ENCODE assay signal across 24 cellular contexts in the genomic region with DNA sequence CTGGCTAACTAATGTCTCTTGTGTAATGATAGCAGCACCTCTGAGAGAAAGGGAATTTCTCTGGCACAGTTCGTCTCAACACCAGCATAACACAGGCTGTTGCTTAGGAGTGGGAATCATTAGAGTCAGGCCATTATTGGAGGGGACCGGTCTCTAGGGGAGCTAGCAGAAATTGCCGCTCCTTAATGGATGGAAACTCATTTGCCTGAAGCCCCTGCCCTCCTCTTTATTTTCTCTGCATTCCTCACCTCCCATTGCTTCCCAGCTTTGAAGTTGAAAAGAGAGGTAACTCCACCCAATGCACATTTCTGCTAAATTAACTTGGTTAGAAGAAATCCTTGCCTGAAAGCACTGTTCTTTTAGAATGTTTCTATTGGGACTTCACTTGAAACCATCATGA. TPM values are rescaled to one million over a fixed set of nuclear protein-coding genes. Genes with fewer than 3 reads are reported as not detected.
A peak's percentile ranks its signal among the peaks of the same experiment; 100 is the strongest.
DNase-seq lines count a peak whose midpoint lies in the region; ATAC-seq, FAIRE-seq and TF ChIP-seq lines count a peak whose summit lies in the region.
"Had no signal": no experiment of that assay in that cellular context is flagged by ENCODE, and none has a peak within 500 bp of the region (broad histone marks: within the 10 kb centered on the region; RNA-seq: fewer than 3 reads in every experiment).

No MANE protein-coding gene starts in this region.

- H3K4me1 ChIP-seq in HUES48 (ENCODE audit: control insufficient read depth, insufficient read depth, low read length) (peaks cover 41% of the 10 kb centered on the region), RWPE2 (ENCODE audit: insufficient read depth, poor library complexity, severe bottlenecking) (peaks cover 39% of the 10 kb centered on the region), endodermal cell (ENCODE audit: control insufficient read depth, insufficient read depth, low read length) (peaks cover 7% of the 10 kb centered on the region), neural progenitor cell (peaks cover 61% of the 10 kb centered on the region), sigmoid colon (no peaks in the 10 kb centered on the region)

- H3K9ac ChIP-seq in HUES48 (ENCODE audit: low read depth, low read length): no peak overlapping the region
- no peak overlapping the region for H3K9ac ChIP-seq in endodermal cell (ENCODE audit: extremely low read depth, low read length, poor library complexity, severe bottlenecking)
- H3K9ac ChIP-seq in neural progenitor cell: no peak overlapping the region
- H3K9ac ChIP-seq: SK-N-SH had no signal

- FAIRE-seq in HTR-8/SVneo (lab: Jason Lieb, UNC): no peak
- FAIRE-seq: D721Med, H54 had no signal

- peaks cover 5% of the 10 kb centered on the region; the same call in 1 of the 2 replicates for H3K36me3 ChIP-seq in HUES48 (ENCODE audit: control insufficient read depth, insufficient read depth, low read length)
- peaks cover 5% of the 10 kb centered on the region; the same call in 1 of the 2 replicates for H3K36me3 ChIP-seq in RWPE2 (ENCODE audit: low read depth)
- H3K36me3 ChIP-seq in endodermal cell (ENCODE audit: control insufficient read depth, insufficient read depth, low read length): peaks cover 37% of the 10 kb centered on the region
- no peaks in the 10 kb centered on the region for H3K36me3 ChIP-seq in neural progenitor cell
- H3K36me3 ChIP-seq in sigmoid colon: no peaks in the 10 kb centered on the region

- no peak for TF ChIP-seq POLR2A in sigmoid colon (IDR thresholded peaks at IDR 0.05)

- H3K27ac ChIP-seq in HUES48 (ENCODE audit: low read depth, low read length) (peak overlapping the region; percentile 43), RWPE2 (ENCODE audit: poor library complexity, severe bottlenecking) (peak overlapping the region; percentile 93), endodermal cell (ENCODE audit: low read depth, low read length) (peak overlapping the region; percentile 73), neural progenitor cell (peak overlapping the region; percentile 72), sigmoid colon (no peak overlapping the region)

- DNase-seq in RWPE2 (ENCODE audit: low spot score): no peak
- no peak for DNase-seq in endodermal cell
- DNase-seq in neural progenitor cell (ENCODE audit: low spot score): peak; percentile 59
- DNase-seq in sigmoid colon: no peak
- no peak for DNase-seq in HTR-8/SVneo (ENCODE audit: insufficient read length, low spot score)
- DNase-seq: C1 segment of cervical spinal cord; CD8-positive, alpha-beta memory T cell; HFFc6; MM.1S; NCI-H1092 treated with DMSO at 0.1 percent for 48 hours; NCI-H146; NCI-H2029 treated with DMSO at 0.1 percent for 48 hours; NCI-H2171; NCI-H446; NCI-H526 treated with DMSO at 0.1 percent for 48 hours; SHP77; SK-N-SH had no signal

- no peak overlapping the region for H2AFZ ChIP-seq in neural progenitor cell (replicated peaks)

- no peaks in the 10 kb centered on the region for H3K27me3 ChIP-seq in HUES48 (ENCODE audit: control insufficient read depth, insufficient read depth, low read length)
- no peaks in the 10 kb centered on the region for H3K27me3 ChIP-seq in RWPE2 (ENCODE audit: insufficient read depth, poor library complexity, severe bottlenecking)
- H3K27me3 ChIP-seq in endodermal cell (ENCODE audit: control insufficient read depth, insufficient read depth, low read length, poor library complexity, severe bottlenecking): no peaks in the 10 kb centered on the region
- H3K27me3 ChIP-seq in neural progenitor cell: no peaks in the 10 kb centered on the region
- H3K27me3 ChIP-seq in sigmoid colon: no peaks in the 10 kb centered on the region

- TF ChIP-seq CTCF in RWPE2 (IDR thresholded peaks at IDR 0.05; ENCODE audit: poor library complexity, severe bottlenecking): no peak
- no peak for TF ChIP-seq CTCF in endodermal cell (conservative IDR thresholded peaks at IDR 0.05)
- peak; percentile 6 for TF ChIP-seq CTCF in neural progenitor cell (IDR thresholded peaks at IDR 0.05)
- TF ChIP-seq CTCF in sigmoid colon (IDR thresholded peaks at IDR 0.05): no peak

- peaks cover 80% of the 10 kb centered on the region for H4K20me1 ChIP-seq in neural progenitor cell (ENCODE audit: low read depth)

- peaks cover 13% of the 10 kb centered on the region for H3K36me3 Mint-ChIP-seq in endodermal cell (ENCODE audit: low read depth)
- peaks cover 13% of the 10 kb centered on the region for H3K36me3 Mint-ChIP-seq in neural progenitor cell

- H3K79me2 ChIP-seq in neural progenitor cell (ENCODE audit: low read depth): peaks cover 44% of the 10 kb centered on the region

- H3K4me1 Mint-ChIP-seq in endodermal cell (peaks cover 16% of the 10 kb centered on the region), neural progenitor cell (peaks cover 82% of the 10 kb centered on the region)

- ATAC-seq in RWPE2 (ENCODE audit: low read depth) (no peak), HG02798 (IDR thresholded peaks at IDR 0.05; ENCODE audit: poor library complexity, unreplicated experiment) (no peak), GM19452 (IDR thresholded peaks at IDR 0.05; ENCODE audit: unreplicated experiment) (no peak)

- no peak overlapping the region for H3K4me3 Mint-ChIP-seq in endodermal cell
- H3K4me3 Mint-ChIP-seq in neural progenitor cell: peak overlapping the region; percentile 33
- H3K4me3 Mint-ChIP-seq: CD8-positive, alpha-beta memory T cell; HFFc6; IgD-negative memory B cell had no signal

- peaks cover 42% of the 10 kb centered on the region for H3F3A ChIP-seq in neural progenitor cell (ENCODE audit: low read depth)

- H3K4me3 ChIP-seq in HUES48 (ENCODE audit: low read depth, low read length) (no peak overlapping the region), RWPE2 (ENCODE audit: severe bottlenecking) (no peak overlapping the region), endodermal cell (ENCODE audit: low read length) (no peak overlapping the region), neural progenitor cell (peak overlapping the region; percentile 19), sigmoid colon (no peak overlapping the region)

- H3K9me3 ChIP-seq in HUES48 (ENCODE audit: control insufficient read depth, insufficient read depth, low read length): no peaks in the 10 kb centered on the region
- no peaks in the 10 kb centered on the region for H3K9me3 ChIP-seq in RWPE2 (ENCODE audit: severe bottlenecking)
- no peaks in the 10 kb centered on the region for H3K9me3 ChIP-seq in endodermal cell (ENCODE audit: control insufficient read depth, low read length)
- no peaks in the 10 kb centered on the region for H3K9me3 ChIP-seq in neural progenitor cell (ENCODE audit: low read depth)
- H3K9me3 ChIP-seq in sigmoid colon: no peaks in the 10 kb centered on the region
- H3K9me3 ChIP-seq: SK-N-SH had no signal

- TF ChIP-seq EP300 in sigmoid colon (IDR thresholded peaks at IDR 0.05): no peak

- no peaks in the 10 kb centered on the region for H3K9me3 Mint-ChIP-seq in endodermal cell
- H3K9me3 Mint-ChIP-seq in neural progenitor cell: no peaks in the 10 kb centered on the region
- H3K9me3 Mint-ChIP-seq: CD8-positive, alpha-beta memory T cell; HFFc6; IgD-negative memory B cell had no signal

- peak overlapping the region; percentile 72 for H3K4me2 ChIP-seq in neural progenitor cell
- H3K4me2 ChIP-seq: SK-N-SH had no signal

- WGBS in endodermal cell (ENCODE audit: insufficient coverage in 1 of 2, insufficient read length in 1 of 2), 2 experiments: 31 to 67% methylated on average over 2 to 3 of the region's 3 CpGs
- WGBS in sigmoid colon, 2 donors: 91 to 98% methylated on average over 3 of the region's 3 CpGs

- H3K27ac Mint-ChIP-seq in endodermal cell (no peak overlapping the region), neural progenitor cell (peak overlapping the region; percentile 65)
- H3K27ac Mint-ChIP-seq: CD8-positive, alpha-beta memory T cell; HFFc6 had no signal

- intact Hi-C loops in sigmoid colon (cut with DNase I): no loop called here

- H3K27me3 Mint-ChIP-seq in endodermal cell (ENCODE audit: insufficient read depth) (no peaks in the 10 kb centered on the region), neural progenitor cell (ENCODE audit: insufficient read depth, low read depth) (no peaks in the 10 kb centered on the region)
- H3K27me3 Mint-ChIP-seq: CD8-positive, alpha-beta memory T cell; IgD-negative memory B cell had no signal

RNA-seq across cellular contexts. Expression of a gene that starts 11.9 kb away (rescaled TPM):
- 1 to 10 TPM; 1.5 TPM for total RNA-seq in endodermal cell
- polyA plus RNA-seq in endodermal cell (2013, experiment 1 of 2): 18.8 TPM
- 16.4 TPM for polyA plus RNA-seq in endodermal cell (2013, experiment 2 of 2)
- total RNA-seq in neural progenitor cell (ENCODE audit: low replicate concordance): 19.8 and 26.9 TPM in 2 replicates
- total RNA-seq in sigmoid colon: 1 to 10 TPM in 3 of 4 donors, under 1 TPM in 1; 0.82 to 1.8 (median 1.4) TPM
- 1 to 10 TPM in 2 of 3 donors, under 1 TPM in 1; 0.60 to 1.4 (median 1.3) TPM for polyA plus RNA-seq in sigmoid colon
- total RNA-seq: HT-29 had no signal
- polyA plus RNA-seq: CD8-positive, alpha-beta memory T cell; IgD-negative memory B cell had no signal

Comparison
In these comparisons a context has a peak if more than half of its experiments do, and no peak if none do; other contexts are left out.
1. H3K27ac ChIP-seq: peak in HUES48 (single experiment), RWPE2 (single experiment), endodermal cell (single experiment) and neural progenitor cell (single experiment); none in sigmoid colon (0 of 4).